In the genomic region with DNA sequence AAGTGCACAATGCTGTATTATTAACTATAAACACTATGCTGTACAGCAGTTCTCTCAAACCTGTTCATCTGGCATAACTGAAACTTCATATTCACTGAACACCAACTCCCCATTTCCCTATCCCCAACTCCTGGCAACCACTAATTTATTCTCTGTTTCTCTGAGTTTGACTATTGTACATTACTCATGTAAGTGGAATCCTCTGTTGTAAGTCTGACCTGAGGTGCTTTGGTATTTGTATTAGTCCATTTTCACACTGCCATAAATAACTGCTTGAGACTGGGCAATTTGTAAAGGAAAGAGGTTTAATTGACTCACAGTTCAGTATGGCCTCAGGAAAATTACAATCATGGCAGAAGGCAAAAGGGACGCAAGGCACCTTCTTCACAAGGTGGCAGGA, we compare ENCODE assay signal across 22 cellular contexts.
DNase-seq lines count a peak whose midpoint lies in the region; TF ChIP-seq lines count a peak whose summit lies in the region.
"Had no signal": no experiment of that assay in that cellular context is flagged by ENCODE, and none has a peak within 500 bp of the region (broad histone marks: within the 10 kb centered on the region; RNA-seq: fewer than 3 reads in every experiment).

No MANE protein-coding gene starts in this region.

- H3K4me3 ChIP-seq in fibroblast of mammary gland (ENCODE audit: control insufficient read depth, low read depth, low read length) (no peak overlapping the region), retinal pigment epithelial cell (ENCODE audit: low read length) (no peak overlapping the region)
- H3K4me3 ChIP-seq: ascending aorta; BLaER1 treated with 17β-estradiol and CSF1 and Interleukin-3, amounts not matched to agents 10 nM and 100 nM; dorsolateral prefrontal cortex; heart left ventricle; neural progenitor cell had no signal

- DNase-seq in LHCN-M2 (ENCODE audit: low read depth) (peak; percentile 74), amniotic epithelial cell (ENCODE audit: low read depth) (peak; percentile 70), fibroblast of mammary gland (ENCODE audit: low read depth) (peak; percentile 6), retinal pigment epithelial cell (ENCODE audit: low read depth) (peak; percentile 74), T1000 (lab: John Stamatoyannopoulos, UW) (no peak), NCI-H128 (lab: John Stamatoyannopoulos, UW; ENCODE audit: unreplicated experiment) (no peak), hypothalamus (lab: John Stamatoyannopoulos, UW) (no peak)
- DNase-seq in stimulated activated CD4-positive, alpha-beta T cell treated with anti-CD3 and anti-CD28 coated beads, Interleukin-1b, Interleukin-23, amount 100 ng/mL, for 48 hours = no peak
- DNase-seq: activated CD8-positive, alpha-beta T cell treated with anti-CD3 and anti-CD28 coated beads, Interleukin-2, amount 10 ng/mL, durations not matched to agents 7 days and 5 days; activated effector memory CD4-positive, alpha-beta T cell treated with Interleukin-2 at 50 U/mL for 16 hours; activated T-cell treated with anti-CD3 and anti-CD28 coated beads for 4 hours; cerebellar nuclear complex; dorsolateral prefrontal cortex; heart left ventricle; left colon; NCI-H1436 treated with DMSO at 0.1 percent for 48 hours; posterior cingulate gyrus; SHP77 treated with DMSO at 0.1 percent for 48 hours; stimulated activated naive CD4-positive, alpha-beta T cell had no signal

- TF ChIP-seq CTCF in fibroblast of mammary gland (conservative IDR thresholded peaks at IDR 0.05; ENCODE audit: control insufficient read depth, insufficient read depth, low read depth, low read length) = no peak
- TF ChIP-seq CTCF in retinal pigment epithelial cell (conservative IDR thresholded peaks at IDR 0.05; ENCODE audit: low read depth, low read length) = no peak

Comparison
In these comparisons a context has a peak if more than half of its experiments do, and no peak if none do; other contexts are left out.
1. DNase-seq: peak in LHCN-M2 (single experiment), amniotic epithelial cell (single experiment), fibroblast of mammary gland (single experiment) and retinal pigment epithelial cell (single experiment); none in T1000 (single experiment), stimulated activated CD4-positive, alpha-beta T cell treated with anti-CD3 and anti-CD28 coated beads, Interleukin-1b, Interleukin-23, amount 100 ng/mL, for 48 hours (single experiment), NCI-H128 (single experiment) and hypothalamus (0 of 51).